Comparison of ENCODE assay signal across 28 cellular contexts in genomic region chr10:54650547-54650946, GRCh38.
"Had no signal": no experiment of that assay in that cellular context is flagged by ENCODE, and none has a peak within 500 bp of the region (broad histone marks: within the 10 kb centered on the region; RNA-seq: fewer than 3 reads in every experiment).

No MANE protein-coding gene starts in this region.

- H3K27me3 ChIP-seq: esophagus muscularis mucosa, foreskin keratinocyte, gastroesophageal sphincter, heart right ventricle, ovary, right lobe of liver, stomach, thyroid gland, vagina had no signal

- ATAC-seq: foreskin keratinocyte; gastroesophageal sphincter; heart right ventricle; left ventricle myocardium superior; lower lobe of right lung; naive thymus-derived CD8-positive, alpha-beta T cell; right lobe of liver had no signal

- H3K36me3 Mint-ChIP-seq: immature natural killer cell; naive thymus-derived CD8-positive, alpha-beta T cell had no signal

- H3K4me3 ChIP-seq: coronary artery, esophagus muscularis mucosa, gastroesophageal sphincter, heart right ventricle, lower lobe of right lung, ovary, right lobe of liver, stomach, thyroid gland, vagina had no signal

- H3K27ac Mint-ChIP-seq: immature natural killer cell; naive thymus-derived CD8-positive, alpha-beta T cell had no signal

- H3K27me3 Mint-ChIP-seq: naive thymus-derived CD8-positive, alpha-beta T cell had no signal

- H3K27ac ChIP-seq: coronary artery, esophagus muscularis mucosa, foreskin keratinocyte, gastroesophageal sphincter, heart right ventricle, lower lobe of right lung, ovary, right lobe of liver, stomach, thyroid gland, vagina had no signal

- DNase-seq: dermis blood vessel endothelial cell; effector memory CD4-positive, alpha-beta T cell; foreskin keratinocyte; glutamatergic neuron; heart right ventricle; hippocampal formation; immature natural killer cell; islet precursor cell; kidney glomerular epithelial cell; left ventricle myocardium superior; lower lobe of right lung; naive thymus-derived CD8-positive, alpha-beta T cell; occipital lobe; ovary; posterior cingulate gyrus; right lobe of liver; small intestine; stimulated activated CD4-positive, alpha-beta T cell treated with anti-CD3 and anti-CD28 coated beads, Interleukin-1b, Interleukin-23, amount 100 ng/mL, for 48 hours; stimulated activated CD4-positive, alpha-beta T cell treated with anti-CD3 and anti-CD28 coated beads, Interleukin-4, amount 100 ng/mL, for 1 hour; stimulated activated CD8-positive, alpha-beta memory T cell treated with anti-CD3 and anti-CD28 coated beads, Interleukin-4, amount 100 ng/mL, for 48 hours; stimulated activated naive CD4-positive, alpha-beta T cell treated with Interleukin-2 at 50 U/mL for 16 hours; stomach; thyroid gland; trophoblast cell had no signal

- H3K9me3 ChIP-seq: esophagus muscularis mucosa, gastroesophageal sphincter, lower lobe of right lung, ovary, right lobe of liver, stomach, thyroid gland, vagina had no signal

- H3K4me3 Mint-ChIP-seq: immature natural killer cell; naive thymus-derived CD8-positive, alpha-beta T cell had no signal

- H3K4me1 ChIP-seq: esophagus muscularis mucosa, foreskin keratinocyte, gastroesophageal sphincter, heart right ventricle, lower lobe of right lung, right lobe of liver, stomach, thyroid gland, vagina had no signal

- H3K36me3 ChIP-seq: esophagus muscularis mucosa, gastroesophageal sphincter, heart right ventricle, lower lobe of right lung, ovary, right lobe of liver, stomach, thyroid gland, vagina had no signal

- H3K4me1 Mint-ChIP-seq: immature natural killer cell; naive thymus-derived CD8-positive, alpha-beta T cell had no signal
